In genomic region chr6:36376183-36376582, GRCh38 we compare ENCODE assay signal across 34 cellular contexts. TPM values are rescaled to one million over a fixed set of nuclear protein-coding genes. Genes with fewer than 3 reads are reported as not detected.
"Had no signal": no experiment of that assay in that cellular context is flagged by ENCODE, and none has a peak within 500 bp of the region (broad histone marks: within the 10 kb centered on the region; RNA-seq: fewer than 3 reads in every experiment).

No MANE protein-coding gene starts in this region.

- H3K9me3 Mint-ChIP-seq: activated B cell treated with CpG ODN at 0.5 μM for 24 hours; activated CD4-positive, alpha-beta memory T cell treated with anti-CD3 and anti-CD28 coated beads, Interleukin-2, amount 10 ng/mL, durations not matched to agents 7 days and 5 days; activated naive CD4-positive, alpha-beta T cell treated with anti-CD3 and anti-CD28 coated beads, Interleukin-2, amount 10 ng/mL, durations not matched to agents 7 days and 5 days; activated naive CD8-positive, alpha-beta T cell treated with anti-CD3 and anti-CD28 coated beads, Interleukin-2, amount 50 U/mL, for 24 hours; activated T-helper 2 cell treated with anti-CD3 and anti-CD28 coated beads, Interferon-gamma antibody, Interleukin-2, Interleukin-4, amounts not matched to agents 10 μg/mL and 5 μg/mL and 100 μg/mL, durations not matched to agents 14 hours and 24 hours and 36 hours had no signal

- H3K27me3 Mint-ChIP-seq: activated CD4-positive, alpha-beta memory T cell treated with anti-CD3 and anti-CD28 coated beads, Interleukin-2, amount 10 ng/mL, durations not matched to agents 7 days and 5 days; activated CD8-positive, alpha-beta memory T cell treated with anti-CD3 and anti-CD28 coated beads, Interleukin-2, amount 10 ng/mL, durations not matched to agents 7 days and 5 days; activated naive CD8-positive, alpha-beta T cell treated with anti-CD3 and anti-CD28 coated beads, Interleukin-2, amount 50 U/mL, for 24 hours had no signal

- H3K36me3 Mint-ChIP-seq: activated naive CD8-positive, alpha-beta T cell had no signal

- H3K4me2 ChIP-seq: PC-9 had no signal

- H2AFZ ChIP-seq: PC-9 had no signal

- H3K36me3 ChIP-seq: cardiac muscle cell had no signal

- FAIRE-seq: RCC 7860 had no signal

- H3K4me3 ChIP-seq: cardiac muscle cell, PC-9 had no signal

- DNase-seq: activated B cell treated with CpG ODN at 0.5 μM for 24 hours; activated CD4-positive, alpha-beta memory T cell treated with anti-CD3 and anti-CD28 coated beads, Interleukin-2, amount 10 ng/mL, durations not matched to agents 7 days and 5 days; activated CD4-positive, alpha-beta T cell treated with anti-CD3 and anti-CD28 coated beads for 4 hours; activated CD4-positive, CD25-positive, alpha-beta regulatory T cell treated with anti-CD3 and anti-CD28 coated beads, Interleukin-2, amount 50 U/mL, for 72 hours; activated CD8-positive, alpha-beta memory T cell treated with anti-CD3 and anti-CD28 coated beads for 24 hours; activated CD8-positive, alpha-beta memory T cell treated with anti-CD3 and anti-CD28 coated beads, Interleukin-2, amount 10 ng/mL, durations not matched to agents 7 days and 5 days; activated CD8-positive, alpha-beta memory T cell treated with anti-CD3 and anti-CD28 coated beads, Interleukin-2, amount 50 U/mL, for 48 hours; activated naive CD4-positive, alpha-beta T cell treated with anti-CD3 and anti-CD28 coated beads, Interleukin-2, amount 10 ng/mL, durations not matched to agents 7 days and 5 days; activated naive CD8-positive, alpha-beta T cell treated with anti-CD3 and anti-CD28 coated beads, Interleukin-2, amount 50 U/mL, for 24 hours; anterior cingulate cortex; NCI-H1092 treated with DMSO at 0.1 percent for 48 hours; NCI-H1417; NCI-H146; NCI-H187; NCI-H2029 treated with DMSO at 0.1 percent for 48 hours; NCI-H2107; NCI-H2171; NCI-H510A; NCI-H526; NCI-H748 treated with DMSO at 0.1 percent for 48 hours; NK-92 treated with Interleukin-12 subunit alpha and Interleukin-12 subunit beta, amount 100 ng/mL, for 24 hours; PC-9; Right ventricle myocardium superior; SW 1271; T-helper 1 cell; T-helper 2 cell; T-helper 9 cell had no signal

- H3K4me3 Mint-ChIP-seq: activated B cell treated with CpG ODN at 0.5 μM for 24 hours; activated CD4-positive, alpha-beta memory T cell treated with anti-CD3 and anti-CD28 coated beads, Interleukin-2, amount 10 ng/mL, durations not matched to agents 7 days and 5 days; activated CD8-positive, alpha-beta memory T cell treated with anti-CD3 and anti-CD28 coated beads, Interleukin-2, amount 10 ng/mL, durations not matched to agents 7 days and 5 days; activated naive CD4-positive, alpha-beta T cell treated with anti-CD3 and anti-CD28 coated beads, Interleukin-2, amount 10 ng/mL, durations not matched to agents 7 days and 5 days; activated naive CD8-positive, alpha-beta T cell; activated naive CD8-positive, alpha-beta T cell treated with anti-CD3 and anti-CD28 coated beads, Interleukin-2, amount 50 U/mL, for 24 hours had no signal

- H3K27ac Mint-ChIP-seq: activated B cell treated with CpG ODN at 0.5 μM for 24 hours; activated CD4-positive, alpha-beta memory T cell treated with anti-CD3 and anti-CD28 coated beads, Interleukin-2, amount 10 ng/mL, durations not matched to agents 7 days and 5 days; activated CD8-positive, alpha-beta memory T cell treated with anti-CD3 and anti-CD28 coated beads, Interleukin-2, amount 10 ng/mL, durations not matched to agents 7 days and 5 days; activated naive CD4-positive, alpha-beta T cell treated with anti-CD3 and anti-CD28 coated beads, Interleukin-2, amount 10 ng/mL, durations not matched to agents 7 days and 5 days; activated naive CD8-positive, alpha-beta T cell; activated naive CD8-positive, alpha-beta T cell treated with anti-CD3 and anti-CD28 coated beads, Interleukin-2, amount 50 U/mL, for 24 hours; activated T-helper 2 cell treated with anti-CD3 and anti-CD28 coated beads, Interferon-gamma antibody, Interleukin-2, Interleukin-4, amounts not matched to agents 10 μg/mL and 5 μg/mL and 100 μg/mL, durations not matched to agents 14 hours and 24 hours and 36 hours had no signal

- H3K4me1 Mint-ChIP-seq: activated naive CD4-positive, alpha-beta T cell treated with anti-CD3 and anti-CD28 coated beads, Interleukin-2, amount 10 ng/mL, durations not matched to agents 7 days and 5 days had no signal

- ATAC-seq: activated CD8-positive, alpha-beta memory T cell treated with anti-CD3 and anti-CD28 coated beads, Interleukin-2, amount 10 ng/mL, durations not matched to agents 7 days and 5 days; activated naive CD8-positive, alpha-beta T cell treated with anti-CD3 and anti-CD28 coated beads, Interleukin-2, amount 50 U/mL, for 24 hours had no signal

- H3K27ac ChIP-seq: cardiac muscle cell, PC-9, VCaP had no signal

RNA-seq across cellular contexts. Expression of gene ETV7, which starts 11.3 kb away (rescaled TPM):
- total RNA-seq: cardiac muscle cell, OCI-LY7, Right ventricle myocardium superior had no signal

RNA-seq across cellular contexts. Expression of gene BNIP5, which starts 39.5 kb away (rescaled TPM):
- total RNA-seq: activated CD4-positive, alpha-beta memory T cell treated with anti-CD3 and anti-CD28 coated beads, Interleukin-2, amount 10 ng/mL, durations not matched to agents 7 days and 5 days; activated CD8-positive, alpha-beta memory T cell treated with anti-CD3 and anti-CD28 coated beads, Interleukin-2, amount 10 ng/mL, durations not matched to agents 7 days and 5 days; activated T-helper 2 cell treated with anti-CD3 and anti-CD28 coated beads, Interferon-gamma antibody, Interleukin-2, Interleukin-4, amounts not matched to agents 10 μg/mL and 5 μg/mL and 100 μg/mL, durations not matched to agents 14 hours and 24 hours and 36 hours; M059J; OCI-LY7; PC-9; Right ventricle myocardium superior had no signal
- polyA plus RNA-seq: cardiac muscle cell had no signal
